Comparison of ENCODE assay signal across 17 cellular contexts in genomic region chr12:71576546-71576945, GRCh38.
DNase-seq lines count a peak whose midpoint lies in the region; ATAC-seq and TF ChIP-seq lines count a peak whose summit lies in the region.
"Had no signal": no experiment of that assay in that cellular context is flagged by ENCODE, and none has a peak within 500 bp of the region (broad histone marks: within the 10 kb centered on the region; RNA-seq: fewer than 3 reads in every experiment).

No MANE protein-coding gene starts in this region.

- H3K9me3 ChIP-seq in Loucy (ENCODE audit: insufficient read depth, low read depth, low read length): no peaks in the 10 kb centered on the region

- no peaks in the 10 kb centered on the region for H3K9me3 Mint-ChIP-seq in nephron progenitor cell
- H3K9me3 Mint-ChIP-seq in activated naive CD8-positive, alpha-beta T cell treated with anti-CD3 and anti-CD28 coated beads for 36 hours: no peaks in the 10 kb centered on the region

- no peaks in the 10 kb centered on the region for H4K20me1 ChIP-seq in Loucy (ENCODE audit: insufficient read depth, low read length, poor library complexity, severe bottlenecking)

- no peak overlapping the region for H3K9ac ChIP-seq in Loucy (ENCODE audit: low read depth, low read length, poor library complexity, severe bottlenecking)
- H3K9ac ChIP-seq: GM23248 had no signal

- H3F3A ChIP-seq in Loucy (ENCODE audit: low read depth): no peaks in the 10 kb centered on the region

- no peak overlapping the region for H3K4me2 ChIP-seq in Loucy (ENCODE audit: low read depth, low read length, poor library complexity, severe bottlenecking)

- H3K36me3 ChIP-seq in Loucy (ENCODE audit: insufficient read depth, low read length): no peaks in the 10 kb centered on the region

- DNase-seq in nephron progenitor cell (no peak), NCI-H774 (lab: John Stamatoyannopoulos, UW) (no peak), GM10248 (ENCODE audit: extremely low spot score) (no peak)
- no peak for DNase-seq in activated naive CD8-positive, alpha-beta T cell treated with anti-CD3 and anti-CD28 coated beads for 36 hours
- DNase-seq: DMS79, GDM1, GM23248, NCI-H1417, NCI-H2029 treated with DMSO at 0.1 percent for 48 hours, NCI-H345, NCI-H748 treated with DMSO at 0.1 percent for 48 hours, RPMI8226 had no signal

- no peaks in the 10 kb centered on the region for H3K36me3 Mint-ChIP-seq in nephron progenitor cell (ENCODE audit: low read depth)
- H3K36me3 Mint-ChIP-seq in activated naive CD8-positive, alpha-beta T cell treated with anti-CD3 and anti-CD28 coated beads for 36 hours: no peaks in the 10 kb centered on the region
- H3K36me3 Mint-ChIP-seq: CD14-positive monocyte had no signal

- H3K4me3 ChIP-seq in Loucy (ENCODE audit: low read length, poor library complexity, severe bottlenecking): no peak overlapping the region
- H3K4me3 ChIP-seq: GM23248 had no signal

- no peak for ATAC-seq in GM18873 (IDR thresholded peaks at IDR 0.05; ENCODE audit: low FRiP score, unreplicated experiment)

- peaks cover 43% of the 10 kb centered on the region for H3K4me1 Mint-ChIP-seq in nephron progenitor cell
- H3K4me1 Mint-ChIP-seq in activated naive CD8-positive, alpha-beta T cell treated with anti-CD3 and anti-CD28 coated beads for 36 hours: no peaks in the 10 kb centered on the region

- no peaks in the 10 kb centered on the region for H3K79me2 ChIP-seq in Loucy (ENCODE audit: insufficient read depth, low read length)

- H3K27me3 ChIP-seq in Loucy (ENCODE audit: insufficient read depth, low read length, poor library complexity, severe bottlenecking): no peaks in the 10 kb centered on the region

- H2AFZ ChIP-seq in Loucy (ENCODE audit: low read length): peak overlapping the region; percentile 30; the same call in 1 of the 2 replicates
- H2AFZ ChIP-seq: GM23248 had no signal

- peaks cover 27% of the 10 kb centered on the region for H3K4me1 ChIP-seq in Loucy (ENCODE audit: insufficient read depth, low read length, poor library complexity, severe bottlenecking)

- H3K9me2 ChIP-seq in Loucy (replicated peaks; ENCODE audit: low read depth, low read length): no peaks in the 10 kb centered on the region

- H3K27ac Mint-ChIP-seq in nephron progenitor cell: peak overlapping the region; percentile 90
- no peak overlapping the region for H3K27ac Mint-ChIP-seq in activated naive CD8-positive, alpha-beta T cell treated with anti-CD3 and anti-CD28 coated beads for 36 hours
- H3K27ac Mint-ChIP-seq: CD14-positive monocyte had no signal

- no peaks in the 10 kb centered on the region for H3K27me3 Mint-ChIP-seq in nephron progenitor cell (ENCODE audit: low read depth, poor library complexity)
- peaks cover 3% of the 10 kb centered on the region for H3K27me3 Mint-ChIP-seq in activated naive CD8-positive, alpha-beta T cell treated with anti-CD3 and anti-CD28 coated beads for 36 hours

- H3K4me3 Mint-ChIP-seq in nephron progenitor cell: no peak overlapping the region
- H3K4me3 Mint-ChIP-seq in activated naive CD8-positive, alpha-beta T cell treated with anti-CD3 and anti-CD28 coated beads for 36 hours: no peak overlapping the region
- H3K4me3 Mint-ChIP-seq: CD14-positive monocyte had no signal

- TF ChIP-seq CTCF in C4-2B (conservative IDR thresholded peaks at IDR 0.05) (no peak), Loucy (conservative IDR thresholded peaks at IDR 0.05; ENCODE audit: low read length) (no peak), VCaP (conservative IDR thresholded peaks at IDR 0.05) (no peak), nephron progenitor cell (IDR thresholded peaks at IDR 0.05) (no peak), GM10248 (IDR thresholded peaks at IDR 0.05; ENCODE audit: control extremely low read depth, extremely low read depth, low read depth, missing control alignments) (no peak)

- CTCF ChIA-PET in GM10248 (lab: Yijun Ruan, JAX): interaction anchor here (1.1 to 1.5 kb wide), 3 partner anchors 11 to 170 kb away, joined by 3 to 5 read pairs (median 3); no protein-coding TSS in a partner anchor

- POLR2A ChIA-PET in GM10248 (lab: Yijun Ruan, JAX): no interaction called here

- H3K27ac ChIP-seq in C4-2B (peak overlapping the region; percentile 35), VCaP (peak overlapping the region; percentile 56)
- H3K27ac ChIP-seq: GM23248 had no signal
